In genomic region chr2:124289060-124289459, GRCh38 we compare ENCODE assay signal across 8 cellular contexts.
"Had no signal": no experiment of that assay in that cellular context is flagged by ENCODE, and none has a peak within 500 bp of the region (broad histone marks: within the 10 kb centered on the region; RNA-seq: fewer than 3 reads in every experiment).

No MANE protein-coding gene starts in this region.

- H3K36me3 ChIP-seq: HAP-1 had no signal

- H3K27ac ChIP-seq: GM23248, HL-60 had no signal

- H3K9ac ChIP-seq: GM23248 had no signal

- H3K4me3 ChIP-seq: GM23248, HAP-1 had no signal

- H2AFZ ChIP-seq: GM23248 had no signal

- H3K9me3 ChIP-seq: HAP-1 had no signal

- DNase-seq: GM23248, GOT3, H7, HFFc6, IMR-90, KBM-7 had no signal
